Comparison of ENCODE assay signal across 22 cellular contexts in the genomic region with DNA sequence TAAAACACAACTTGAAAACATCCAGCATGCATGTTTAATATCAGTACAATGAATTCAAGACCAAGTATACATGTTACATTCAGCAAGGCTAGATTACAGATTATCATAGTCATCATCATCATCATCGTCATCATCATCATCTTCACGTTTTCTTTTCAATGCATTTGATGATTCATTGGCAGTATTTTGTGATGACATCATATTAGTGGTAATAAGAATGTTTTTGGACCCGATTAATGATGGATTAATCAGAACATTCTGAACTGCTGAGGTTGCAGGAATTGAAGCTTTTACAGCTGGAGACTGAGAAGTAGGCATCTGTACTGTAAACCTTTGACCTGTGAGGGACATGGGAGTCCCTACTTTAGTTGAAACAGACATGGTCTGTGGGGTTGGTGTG. TPM values are rescaled to one million over a fixed set of nuclear protein-coding genes. Genes with fewer than 3 reads are reported as not detected.
DNase-seq lines count a peak whose midpoint lies in the region; ATAC-seq and TF ChIP-seq lines count a peak whose summit lies in the region.
"Had no signal": no experiment of that assay in that cellular context is flagged by ENCODE, and none has a peak within 500 bp of the region (broad histone marks: within the 10 kb centered on the region; RNA-seq: fewer than 3 reads in every experiment).

No MANE protein-coding gene starts in this region.

- H3K27ac ChIP-seq in CD8-positive, alpha-beta T cell (ENCODE audit: low read depth, low read length) = no peak overlapping the region
- no peak overlapping the region for H3K27ac ChIP-seq in heart left ventricle
- H3K27ac ChIP-seq: sigmoid colon, SK-N-MC, thyroid gland had no signal

- intact Hi-C loops in CD8-positive, alpha-beta T cell (cut with DNase I, micrococcal nuclease) = loop anchor here (1.0 to 10.0 kb wide), 4 partner anchors 90 to 323 kb away; a partner anchor contains a TSS
- intact Hi-C loops in heart left ventricle (cut with DNase I) = loop anchor here in 6 of 10 donors (10.0 kb wide), 3 partner anchors 130 to 320 kb away; partner anchors contain the start of genes SLC30A5 (in 5 of the 6) and CDK7 (in 1 of the 6)

- TF ChIP-seq POLR2A in heart left ventricle (IDR thresholded peaks at IDR 0.05) = no peak

- no peak for TF ChIP-seq CTCF in CD8-positive, alpha-beta T cell (IDR thresholded peaks at IDR 0.05)
- peak; percentile 7 for TF ChIP-seq CTCF in endothelial cell (IDR thresholded peaks at IDR 0.05; ENCODE audit: unreplicated experiment)
- no peak for TF ChIP-seq CTCF in heart left ventricle (IDR thresholded peaks at IDR 0.05)

- H3K36me3 Mint-ChIP-seq in CD8-positive, alpha-beta T cell = peaks cover 58% of the 10 kb centered on the region
- H3K36me3 Mint-ChIP-seq in endothelial cell (ENCODE audit: low read depth, unreplicated experiment) = peaks cover 11% of the 10 kb centered on the region

- peaks cover 12% of the 10 kb centered on the region for H3K36me3 ChIP-seq in CD8-positive, alpha-beta T cell (ENCODE audit: insufficient read depth, low read length)
- H3K36me3 ChIP-seq in heart left ventricle = peaks cover 0 to 61% (median 46%) of the 10 kb centered on the region in 9 donors

- H3K27me3 Mint-ChIP-seq in CD8-positive, alpha-beta T cell (ENCODE audit: low read depth) = no peaks in the 10 kb centered on the region
- H3K27me3 Mint-ChIP-seq in endothelial cell (ENCODE audit: unreplicated experiment) = no peaks in the 10 kb centered on the region
- H3K27me3 Mint-ChIP-seq: activated B cell treated with CpG ODN at 0.5 μM for 24 hours; activated CD4-positive, alpha-beta memory T cell treated with anti-CD3 and anti-CD28 coated beads, Interleukin-2, amount 10 ng/mL, durations not matched to agents 7 days and 5 days; activated T-helper 17 cell treated with anti-CD3 and anti-CD28 coated beads, Interleukin-2, amount 50 U/mL, for 72 hours; central memory CD8-positive, alpha-beta T cell had no signal

- H3K4me1 Mint-ChIP-seq in CD8-positive, alpha-beta T cell (ENCODE audit: low read depth) = peaks cover 38% of the 10 kb centered on the region
- H3K4me1 Mint-ChIP-seq in endothelial cell (ENCODE audit: unreplicated experiment) = peaks cover 9% of the 10 kb centered on the region

- H3K27ac Mint-ChIP-seq in CD8-positive, alpha-beta T cell = peak overlapping the region; percentile 22
- H3K27ac Mint-ChIP-seq in endothelial cell (ENCODE audit: unreplicated experiment) = no peak overlapping the region
- H3K27ac Mint-ChIP-seq: activated B cell treated with CpG ODN at 0.5 μM for 24 hours; activated CD4-positive, alpha-beta memory T cell treated with anti-CD3 and anti-CD28 coated beads, Interleukin-2, amount 10 ng/mL, durations not matched to agents 7 days and 5 days; activated T-helper 17 cell treated with anti-CD3 and anti-CD28 coated beads, Interleukin-2, amount 50 U/mL, for 72 hours had no signal

- no peak for ATAC-seq in CD8-positive, alpha-beta T cell
- ATAC-seq in heart left ventricle = no peak
- ATAC-seq in HG03457 (IDR thresholded peaks at IDR 0.05; ENCODE audit: unreplicated experiment) = no peak
- no peak for ATAC-seq in HG03469 (IDR thresholded peaks at IDR 0.05; ENCODE audit: unreplicated experiment)
- ATAC-seq: activated T-helper 17 cell treated with anti-CD3 and anti-CD28 coated beads, Interleukin-2, amount 50 U/mL, for 72 hours; left cardiac atrium had no signal

- no peaks in the 10 kb centered on the region for H3K27me3 ChIP-seq in CD8-positive, alpha-beta T cell (ENCODE audit: insufficient read depth, low read length)
- H3K27me3 ChIP-seq in heart left ventricle = no peaks in the 10 kb centered on the region
- H3K27me3 ChIP-seq: sigmoid colon, thyroid gland had no signal

- POLR2A ChIA-PET in CD8-positive, alpha-beta T cell (lab: Charles Lee) = no interaction called here

- CTCF ChIA-PET in CD8-positive, alpha-beta T cell (lab: Charles Lee) = no interaction called here

- H3K4me3 Mint-ChIP-seq in CD8-positive, alpha-beta T cell = no peak overlapping the region
- no peak overlapping the region for H3K4me3 Mint-ChIP-seq in endothelial cell (ENCODE audit: unreplicated experiment)
- H3K4me3 Mint-ChIP-seq: activated B cell treated with CpG ODN at 0.5 μM for 24 hours; activated CD4-positive, alpha-beta memory T cell treated with anti-CD3 and anti-CD28 coated beads, Interleukin-2, amount 10 ng/mL, durations not matched to agents 7 days and 5 days; activated T-helper 17 cell treated with anti-CD3 and anti-CD28 coated beads, Interleukin-2, amount 50 U/mL, for 72 hours; central memory CD8-positive, alpha-beta T cell; natural killer cell had no signal

- no peaks in the 10 kb centered on the region for H3K9me3 ChIP-seq in CD8-positive, alpha-beta T cell (ENCODE audit: low read length)
- no peaks in the 10 kb centered on the region for H3K9me3 ChIP-seq in heart left ventricle
- H3K9me3 ChIP-seq: sigmoid colon, thyroid gland had no signal

- 75 to 81% (median 77%) methylated on average over 3 of the region's 3 CpGs for WGBS in heart left ventricle, 4 donors

- no peak overlapping the region for H3K4me3 ChIP-seq in CD8-positive, alpha-beta T cell (ENCODE audit: low read depth, low read length)
- no peak overlapping the region for H3K4me3 ChIP-seq in heart left ventricle
- H3K4me3 ChIP-seq: sigmoid colon, SK-N-MC, thyroid gland had no signal

- no peaks in the 10 kb centered on the region for H3K9me3 Mint-ChIP-seq in CD8-positive, alpha-beta T cell
- H3K9me3 Mint-ChIP-seq in endothelial cell (ENCODE audit: unreplicated experiment) = no peaks in the 10 kb centered on the region
- H3K9me3 Mint-ChIP-seq: activated B cell treated with CpG ODN at 0.5 μM for 24 hours; activated CD4-positive, alpha-beta memory T cell treated with anti-CD3 and anti-CD28 coated beads, Interleukin-2, amount 10 ng/mL, durations not matched to agents 7 days and 5 days; activated T-helper 17 cell treated with anti-CD3 and anti-CD28 coated beads, Interleukin-2, amount 50 U/mL, for 72 hours; central memory CD8-positive, alpha-beta T cell; natural killer cell had no signal

- DNase-seq in CD8-positive, alpha-beta T cell = no peak
- peak; percentile 6 for DNase-seq in HCEC 1CT
- DNase-seq in endothelial cell (ENCODE audit: low spot score) = no peak
- DNase-seq in heart left ventricle = no peak
- DNase-seq: activated B cell treated with CpG ODN at 0.5 μM for 24 hours; activated CD4-positive, alpha-beta memory T cell treated with anti-CD3 and anti-CD28 coated beads, Interleukin-2, amount 10 ng/mL, durations not matched to agents 7 days and 5 days; anterior cingulate cortex; COR-L47; GOT3; left cardiac atrium; natural killer cell; NCI-H1105; NCI-H2081 treated with DMSO at 0.1 percent for 48 hours; NK-92 treated with Interleukin-12 subunit alpha and Interleukin-12 subunit beta, amount 100 ng/mL, for 24 hours; sigmoid colon; thyroid gland had no signal

- H3K4me1 ChIP-seq in CD8-positive, alpha-beta T cell (ENCODE audit: insufficient read depth, low read length) = peaks cover 18% of the 10 kb centered on the region
- H3K4me1 ChIP-seq in heart left ventricle = peaks cover 4 to 32% (median 12%) of the 10 kb centered on the region in 12 donors

RNA-seq across cellular contexts. Expression of gene AK6, which starts 4.5 kb away (rescaled TPM):
- 10 to 100 TPM; 10.2 to 12.1 TPM for total RNA-seq in CD8-positive, alpha-beta T cell
- total RNA-seq in endothelial cell (ENCODE audit: unreplicated experiment) (27.1 TPM), heart left ventricle (10 to 100 TPM; 26.2 to 43.8 (median 34.5) TPM)
- polyA plus RNA-seq in heart left ventricle = 10 to 100 TPM; 42.0 to 58.9 TPM

RNA-seq across cellular contexts. Expression of gene TAF9, which starts 4.5 kb away (rescaled TPM):
- total RNA-seq in CD8-positive, alpha-beta T cell = 10 to 100 TPM; 51.3 to 56.6 TPM
- 59.4 TPM for total RNA-seq in endothelial cell (ENCODE audit: unreplicated experiment)
- 10 to 100 TPM; 37.8 to 51.9 (median 48.0) TPM for total RNA-seq in heart left ventricle
- 10 to 100 TPM; 56.8 to 75.0 TPM for polyA plus RNA-seq in heart left ventricle

RNA-seq across cellular contexts. Expression of gene RAD17, which starts 4.8 kb away (rescaled TPM):
- total RNA-seq in CD8-positive, alpha-beta T cell = 10 to 100 TPM; 19.5 to 22.2 TPM
- total RNA-seq in endothelial cell (ENCODE audit: unreplicated experiment) (23.3 TPM), heart left ventricle (10 to 100 TPM; 17.4 to 25.8 (median 20.9) TPM)
- polyA plus RNA-seq in heart left ventricle = 10 to 100 TPM in 1 of 2 donors, 1 to 10 TPM in 1; 6.7 to 15.6 TPM

RNA-seq across cellular contexts. Expression of gene CCDC125, which starts 32.2 kb away (rescaled TPM):
- 1 to 10 TPM; 3.5 to 5.0 TPM for total RNA-seq in CD8-positive, alpha-beta T cell
- 4.8 TPM for total RNA-seq in endothelial cell (ENCODE audit: unreplicated experiment)
- 1 to 10 TPM; 1.5 to 6.4 (median 3.2) TPM for total RNA-seq in heart left ventricle
- polyA plus RNA-seq in heart left ventricle = 1 to 10 TPM; 1.8 to 2.3 TPM

RNA-seq across cellular contexts. Expression of gene MARVELD2, which starts 50.1 kb away (rescaled TPM):
- under 1 TPM; 0.16 to 0.22 TPM for total RNA-seq in CD8-positive, alpha-beta T cell
- total RNA-seq in endothelial cell (ENCODE audit: unreplicated experiment) (6.5 TPM), heart left ventricle (1 to 10 TPM in 8 of 9 donors, under 1 TPM in 1; 0.87 to 3.8 (median 1.7) TPM)
- under 1 TPM; 0.27 to 0.55 TPM for polyA plus RNA-seq in heart left ventricle
- total RNA-seq: LHCN-M2 had no signal
